Comparison of ENCODE assay signal across 28 cellular contexts in the genomic region with DNA sequence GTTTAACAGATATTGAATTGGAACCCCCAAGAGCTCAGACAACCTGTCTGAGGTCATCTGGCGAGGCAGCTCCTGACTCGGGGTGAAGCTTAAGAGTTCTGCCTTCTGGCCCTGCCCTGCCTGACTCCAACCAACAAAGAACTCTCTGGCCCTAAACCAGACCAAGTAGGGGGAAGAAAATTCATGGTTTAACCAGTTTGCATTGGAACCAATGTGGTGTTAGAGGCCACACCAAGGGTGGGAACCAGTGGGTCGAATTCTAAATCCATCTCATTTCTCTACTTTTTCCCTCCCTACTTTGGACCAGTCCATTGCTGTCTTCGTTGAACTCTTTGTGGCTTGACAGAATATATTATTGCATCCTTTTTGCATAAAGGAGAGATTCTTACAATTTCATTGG. TPM values are rescaled to one million over a fixed set of nuclear protein-coding genes. Genes with fewer than 3 reads are reported as not detected.
"Had no signal": no experiment of that assay in that cellular context is flagged by ENCODE, and none has a peak within 500 bp of the region (broad histone marks: within the 10 kb centered on the region; RNA-seq: fewer than 3 reads in every experiment).

No MANE protein-coding gene starts in this region.

- H3K4me3 Mint-ChIP-seq: activated B cell treated with CpG ODN at 0.5 μM for 24 hours; activated CD4-positive, alpha-beta T cell treated with anti-CD3 and anti-CD28 coated beads, Interleukin-2, amount 10 ng/mL, durations not matched to agents 24 days and 14 days; activated CD8-positive, alpha-beta memory T cell treated with anti-CD3 and anti-CD28 coated beads, Interleukin-2, amount 10 ng/mL, durations not matched to agents 7 days and 5 days; activated T-cell treated with anti-CD3 and anti-CD28 coated beads, Interleukin-2, amount 50 U/mL, for 24 hours; activated T-helper 1 cell treated with anti-CD3 and anti-CD28 coated beads, Interleukin-12 subunit alpha, Interleukin-12 subunit beta, Interleukin-2, Interleukin-4 antibody, amounts not matched to agents 30 ng/mL and 10 ng/mL and 1 ng/mL, durations not matched to agents 14 hours and 24 hours and 36 hours; brain; T-helper 1 cell treated with Interleukin-12 subunit alpha and Interleukin-12 subunit beta and Interleukin-4 antibody, amounts not matched to agents 30 μg/mL and 1 μg/mL, for 36 hours had no signal

- H3K4me3 ChIP-seq: cardiac muscle cell, Peyer's patch, SJCRH30 had no signal

- H3K27me3 Mint-ChIP-seq: activated T-cell treated with anti-CD3 and anti-CD28 coated beads, Interleukin-2, amount 50 U/mL, for 24 hours had no signal

- H3K27ac ChIP-seq: cardiac muscle cell, Peyer's patch, RWPE1, SJCRH30 had no signal

- H3K4me1 ChIP-seq: SJCRH30 had no signal

- H3K27ac Mint-ChIP-seq: activated B cell treated with CpG ODN at 0.5 μM for 24 hours; activated CD4-positive, alpha-beta T cell treated with anti-CD3 and anti-CD28 coated beads, Interleukin-2, amount 10 ng/mL, durations not matched to agents 24 days and 14 days; activated CD8-positive, alpha-beta memory T cell treated with anti-CD3 and anti-CD28 coated beads, Interleukin-2, amount 10 ng/mL, durations not matched to agents 7 days and 5 days; activated naive CD4-positive, alpha-beta T cell treated with anti-CD3 and anti-CD28 coated beads, Interleukin-2, amount 50 U/mL, for 72 hours; activated T-cell treated with anti-CD3 and anti-CD28 coated beads, Interleukin-2, amount 50 U/mL, for 24 hours; activated T-helper 1 cell treated with anti-CD3 and anti-CD28 coated beads, Interleukin-12 subunit alpha, Interleukin-12 subunit beta, Interleukin-2, Interleukin-4 antibody, amounts not matched to agents 30 ng/mL and 10 ng/mL and 1 ng/mL, durations not matched to agents 14 hours and 24 hours and 36 hours; T-helper 1 cell treated with Interleukin-12 subunit alpha and Interleukin-12 subunit beta and Interleukin-4 antibody, amounts not matched to agents 30 μg/mL and 1 μg/mL, for 36 hours had no signal

- ATAC-seq: activated CD8-positive, alpha-beta memory T cell treated with anti-CD3 and anti-CD28 coated beads, Interleukin-2, amount 10 ng/mL, durations not matched to agents 7 days and 5 days; activated naive CD4-positive, alpha-beta T cell treated with anti-CD3 and anti-CD28 coated beads, Interleukin-2, amount 50 U/mL, for 72 hours had no signal

- H3K4me1 Mint-ChIP-seq: activated B cell treated with CpG ODN at 0.5 μM for 24 hours; activated CD4-positive, alpha-beta T cell treated with anti-CD3 and anti-CD28 coated beads, Interleukin-2, amount 10 ng/mL, durations not matched to agents 24 days and 14 days had no signal

- H3K9me3 Mint-ChIP-seq: activated B cell treated with CpG ODN at 0.5 μM for 24 hours; activated CD4-positive, alpha-beta T cell treated with anti-CD3 and anti-CD28 coated beads, Interleukin-2, amount 10 ng/mL, durations not matched to agents 24 days and 14 days; activated naive CD4-positive, alpha-beta T cell treated with anti-CD3 and anti-CD28 coated beads, Interleukin-2, amount 50 U/mL, for 72 hours; activated T-cell treated with anti-CD3 and anti-CD28 coated beads, Interleukin-2, amount 50 U/mL, for 24 hours; activated T-helper 1 cell treated with anti-CD3 and anti-CD28 coated beads, Interleukin-12 subunit alpha, Interleukin-12 subunit beta, Interleukin-2, Interleukin-4 antibody, amounts not matched to agents 30 ng/mL and 10 ng/mL and 1 ng/mL, durations not matched to agents 14 hours and 24 hours and 36 hours; T-helper 1 cell treated with Interleukin-12 subunit alpha and Interleukin-12 subunit beta and Interleukin-4 antibody, amounts not matched to agents 30 μg/mL and 1 μg/mL, for 36 hours had no signal

- H3K36me3 Mint-ChIP-seq: activated CD8-positive, alpha-beta memory T cell treated with anti-CD3 and anti-CD28 coated beads, Interleukin-2, amount 10 ng/mL, durations not matched to agents 7 days and 5 days; activated naive CD4-positive, alpha-beta T cell treated with anti-CD3 and anti-CD28 coated beads, Interleukin-2, amount 50 U/mL, for 72 hours; brain had no signal

- H3K9me3 ChIP-seq: Peyer's patch, SJCRH30 had no signal

- DNase-seq: activated B cell treated with CpG ODN at 0.5 μM for 24 hours; activated CD4-positive, alpha-beta T cell treated with anti-CD3 and anti-CD28 coated beads for 1 hour; activated CD4-positive, alpha-beta T cell treated with anti-CD3 and anti-CD28 coated beads, Interleukin-2, amount 10 ng/mL, durations not matched to agents 24 days and 14 days; activated CD4-positive, alpha-beta T cell treated with anti-CD3 and anti-CD28 coated beads, Interleukin-2, amount 50 U/mL, for 48 hours; activated CD8-positive, alpha-beta memory T cell treated with anti-CD3 and anti-CD28 coated beads, Interleukin-2, amount 10 ng/mL, durations not matched to agents 7 days and 5 days; activated effector memory CD4-positive, alpha-beta T cell treated with anti-CD3 and anti-CD28 coated beads, Interleukin-2, amount 50 U/mL, for 16 hours; activated naive CD4-positive, alpha-beta T cell treated with Interleukin-2 at 50 U/mL for 16 hours; activated T-cell treated with anti-CD3 and anti-CD28 coated beads, Interleukin-2, amount 50 U/mL, for 24 hours; amygdala; MM.1S; NCI-H1105; NCI-H1436; NCI-H1694 treated with DMSO at 0.1 percent for 48 hours; NCI-H2029 treated with DMSO at 0.1 percent for 48 hours; NCI-H345; NCI-H510A; NCI-H526 treated with DMSO at 0.1 percent for 48 hours; NCI-H82; Peyer's patch; Right ventricle myocardium superior; SJCRH30 had no signal

- H3K27me3 ChIP-seq: cardiac muscle cell, Peyer's patch, SJCRH30 had no signal

- H3K36me3 ChIP-seq: cardiac muscle cell, Peyer's patch, SJCRH30 had no signal

RNA-seq across cellular contexts. Expression of a gene that starts 30.4 kb away (rescaled TPM):
- total RNA-seq: activated B cell treated with CpG ODN at 0.5 μM for 24 hours; activated CD4-positive, alpha-beta T cell treated with anti-CD3 and anti-CD28 coated beads, Interleukin-2, amount 10 ng/mL, durations not matched to agents 24 days and 14 days; activated CD8-positive, alpha-beta memory T cell treated with anti-CD3 and anti-CD28 coated beads, Interleukin-2, amount 10 ng/mL, durations not matched to agents 7 days and 5 days; activated naive CD4-positive, alpha-beta T cell treated with anti-CD3 and anti-CD28 coated beads, Interleukin-2, amount 50 U/mL, for 72 hours; activated T-helper 1 cell treated with anti-CD3 and anti-CD28 coated beads, Interleukin-12 subunit alpha, Interleukin-12 subunit beta, Interleukin-2, Interleukin-4 antibody, amounts not matched to agents 30 ng/mL and 10 ng/mL and 1 ng/mL, durations not matched to agents 14 hours and 24 hours and 36 hours; cardiac muscle cell; OCI-LY7; Right ventricle myocardium superior had no signal
